Comparison of ENCODE assay signal across 6 cellular contexts in genomic region chr11:129569007-129569406, GRCh38.
"Had no signal": no experiment of that assay in that cellular context is flagged by ENCODE, and none has a peak within 500 bp of the region (broad histone marks: within the 10 kb centered on the region; RNA-seq: fewer than 3 reads in every experiment).

No MANE protein-coding gene starts in this region.

- H2AFZ ChIP-seq: GM23338 had no signal

- ATAC-seq: GM23338, K562 had no signal

- H3K4me3 Mint-ChIP-seq: GM23338, H9 had no signal

- H3K27ac Mint-ChIP-seq: GM23338, H9 had no signal

- H3K27ac ChIP-seq: HL-60 had no signal

- H3K4me2 ChIP-seq: GM23338 had no signal

- DNase-seq: H9, HCEC 1CT, IMR-90 had no signal

- H3K4me3 ChIP-seq: GM23338, K562 had no signal

- H3K4me1 Mint-ChIP-seq: GM23338, H9 had no signal
